ENCODE assay signal across 31 cellular contexts in the genomic region with DNA sequence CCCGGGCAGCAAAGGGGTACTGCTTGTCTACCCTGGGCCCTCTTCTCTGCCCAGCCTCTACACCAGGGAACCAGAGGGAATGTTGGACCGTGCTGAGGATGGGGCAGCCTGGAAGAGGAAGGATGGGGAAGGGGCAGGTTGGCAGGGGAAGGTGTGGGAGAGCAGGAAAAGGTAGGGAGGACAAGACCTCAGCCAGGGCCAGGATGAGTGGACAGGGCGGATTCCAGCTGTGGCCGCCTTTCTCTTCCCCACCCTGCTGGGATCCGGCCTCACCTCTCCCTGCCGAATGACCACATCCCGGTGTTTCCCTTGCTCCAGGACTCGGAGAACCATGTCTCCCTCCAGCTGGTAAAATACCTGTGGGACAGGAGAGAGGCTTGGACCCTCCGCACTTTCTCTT. TPM values are rescaled to one million over a fixed set of nuclear protein-coding genes. Genes with fewer than 3 reads are reported as not detected.
"Had no signal": no experiment of that assay in that cellular context is flagged by ENCODE, and none has a peak within 500 bp of the region (broad histone marks: within the 10 kb centered on the region; RNA-seq: fewer than 3 reads in every experiment).

No MANE protein-coding gene starts in this region.

- H3K27ac Mint-ChIP-seq: activated B cell treated with CpG ODN at 0.5 μM for 24 hours; activated naive CD4-positive, alpha-beta T cell treated with anti-CD3 and anti-CD28 coated beads, Interleukin-2, amount 10 ng/mL, durations not matched to agents 7 days and 5 days; activated naive CD8-positive, alpha-beta T cell treated with anti-CD3 and anti-CD28 coated beads for 36 hours; activated naive CD8-positive, alpha-beta T cell treated with anti-CD3 and anti-CD28 coated beads, Interleukin-2, amount 50 U/mL, for 24 hours; activated T-cell treated with anti-CD3 and anti-CD28 coated beads, Interleukin-2, amount 50 U/mL, for 24 hours; activated T-cell treated with anti-CD3 and anti-CD28 coated beads, Interleukin-2, amount 50 U/mL, for 72 hours; T-helper 17 cell; T-helper 2 cell treated with Interferon-gamma antibody and Interleukin-4, amounts not matched to agents 5 μg/mL and 100 μg/mL, for 36 hours had no signal

- H3K27me3 ChIP-seq: adrenal gland, body of pancreas, foreskin keratinocyte, heart left ventricle had no signal

- H3K36me3 ChIP-seq: adrenal gland, gastrocnemius medialis, WERI-Rb-1 had no signal

- H3K36me3 Mint-ChIP-seq: activated naive CD4-positive, alpha-beta T cell treated with anti-CD3 and anti-CD28 coated beads, Interleukin-2, amount 10 ng/mL, durations not matched to agents 7 days and 5 days had no signal

- DNase-seq: activated B cell treated with CpG ODN at 0.5 μM for 24 hours; activated CD4-positive, alpha-beta T cell treated with anti-CD3 and anti-CD28 coated beads for 48 hours; activated CD4-positive, alpha-beta T cell treated with anti-CD3 and anti-CD28 coated beads, Interleukin-2, amount 50 U/mL, for 1 hour; activated CD4-positive, alpha-beta T cell treated with anti-CD3 and anti-CD28 coated beads, Interleukin-2, amount 50 U/mL, for 48 hours; activated CD8-positive, alpha-beta memory T cell treated with anti-CD3 and anti-CD28 coated beads, Interleukin-2, amount 50 U/mL, for 48 hours; activated gamma-delta T cell; activated naive CD4-positive, alpha-beta T cell; activated naive CD4-positive, alpha-beta T cell treated with anti-CD3 and anti-CD28 coated beads, Interleukin-2, amount 10 ng/mL, durations not matched to agents 7 days and 5 days; activated naive CD8-positive, alpha-beta T cell treated with anti-CD3 and anti-CD28 coated beads for 36 hours; activated naive CD8-positive, alpha-beta T cell treated with anti-CD3 and anti-CD28 coated beads, Interleukin-2, amount 50 U/mL, for 24 hours; activated T-cell treated with anti-CD3 and anti-CD28 coated beads for 4 hours; activated T-cell treated with anti-CD3 and anti-CD28 coated beads, Interleukin-2, amount 50 U/mL, for 24 hours; activated T-cell treated with anti-CD3 and anti-CD28 coated beads, Interleukin-2, amount 50 U/mL, for 72 hours; amygdala; caudate nucleus; effector CD8-positive, alpha-beta T cell; foreskin keratinocyte; gastrocnemius medialis; glutamatergic neuron; heart left ventricle; T-helper 1 cell; T-helper 17 cell; T1000; WERI-Rb-1 had no signal

- H3K4me1 Mint-ChIP-seq: activated B cell treated with CpG ODN at 0.5 μM for 24 hours; activated naive CD4-positive, alpha-beta T cell treated with anti-CD3 and anti-CD28 coated beads, Interleukin-2, amount 10 ng/mL, durations not matched to agents 7 days and 5 days; T-helper 17 cell had no signal

- H3K27ac ChIP-seq: adrenal gland, body of pancreas, foreskin keratinocyte, gastrocnemius medialis, heart left ventricle, WERI-Rb-1 had no signal

- H3K4me3 ChIP-seq: adrenal gland, body of pancreas, gastrocnemius medialis, heart left ventricle had no signal

- H3K9me3 ChIP-seq: adrenal gland, body of pancreas, gastrocnemius medialis had no signal

- H3K9me3 Mint-ChIP-seq: activated B cell treated with CpG ODN at 0.5 μM for 24 hours; activated naive CD8-positive, alpha-beta T cell treated with anti-CD3 and anti-CD28 coated beads for 36 hours; activated naive CD8-positive, alpha-beta T cell treated with anti-CD3 and anti-CD28 coated beads, Interleukin-2, amount 50 U/mL, for 24 hours; activated T-cell treated with anti-CD3 and anti-CD28 coated beads, Interleukin-2, amount 50 U/mL, for 24 hours; activated T-cell treated with anti-CD3 and anti-CD28 coated beads, Interleukin-2, amount 50 U/mL, for 72 hours had no signal

- H3K4me3 Mint-ChIP-seq: activated B cell treated with CpG ODN at 0.5 μM for 24 hours; activated naive CD4-positive, alpha-beta T cell treated with anti-CD3 and anti-CD28 coated beads, Interleukin-2, amount 10 ng/mL, durations not matched to agents 7 days and 5 days; activated naive CD8-positive, alpha-beta T cell treated with anti-CD3 and anti-CD28 coated beads for 36 hours; activated naive CD8-positive, alpha-beta T cell treated with anti-CD3 and anti-CD28 coated beads, Interleukin-2, amount 50 U/mL, for 24 hours; activated T-cell treated with anti-CD3 and anti-CD28 coated beads, Interleukin-2, amount 50 U/mL, for 24 hours; activated T-cell treated with anti-CD3 and anti-CD28 coated beads, Interleukin-2, amount 50 U/mL, for 72 hours; T-helper 17 cell; T-helper 2 cell treated with Interferon-gamma antibody and Interleukin-4, amounts not matched to agents 5 μg/mL and 100 μg/mL, for 36 hours had no signal

- H3K27me3 Mint-ChIP-seq: activated B cell treated with CpG ODN at 0.5 μM for 24 hours had no signal

- ATAC-seq: activated CD4-positive, CD25-positive, alpha-beta regulatory T cell treated with anti-CD3 and anti-CD28 coated beads, Interleukin-2, amount 50 U/mL, for 24 hours; activated naive CD8-positive, alpha-beta T cell treated with anti-CD3 and anti-CD28 coated beads, Interleukin-2, amount 50 U/mL, for 24 hours; activated T-cell treated with anti-CD3 and anti-CD28 coated beads, Interleukin-2, amount 50 U/mL, for 72 hours; esophagus mucosa; foreskin keratinocyte; gastrocnemius medialis; heart left ventricle; T-helper 17 cell had no signal

- H3K4me1 ChIP-seq: adrenal gland, foreskin keratinocyte, gastrocnemius medialis had no signal

RNA-seq across cellular contexts. Expression of gene HAAO, which starts 8.9 kb away (rescaled TPM):
- total RNA-seq: dermis microvascular lymphatic vessel endothelial cell had no signal

RNA-seq across cellular contexts. Expression of gene OXER1, which starts 19.6 kb away (rescaled TPM):
- total RNA-seq: dermis microvascular lymphatic vessel endothelial cell, epithelial cell of proximal tubule had no signal
